ENCODE assay signal across 8 cellular contexts in the genomic region with DNA sequence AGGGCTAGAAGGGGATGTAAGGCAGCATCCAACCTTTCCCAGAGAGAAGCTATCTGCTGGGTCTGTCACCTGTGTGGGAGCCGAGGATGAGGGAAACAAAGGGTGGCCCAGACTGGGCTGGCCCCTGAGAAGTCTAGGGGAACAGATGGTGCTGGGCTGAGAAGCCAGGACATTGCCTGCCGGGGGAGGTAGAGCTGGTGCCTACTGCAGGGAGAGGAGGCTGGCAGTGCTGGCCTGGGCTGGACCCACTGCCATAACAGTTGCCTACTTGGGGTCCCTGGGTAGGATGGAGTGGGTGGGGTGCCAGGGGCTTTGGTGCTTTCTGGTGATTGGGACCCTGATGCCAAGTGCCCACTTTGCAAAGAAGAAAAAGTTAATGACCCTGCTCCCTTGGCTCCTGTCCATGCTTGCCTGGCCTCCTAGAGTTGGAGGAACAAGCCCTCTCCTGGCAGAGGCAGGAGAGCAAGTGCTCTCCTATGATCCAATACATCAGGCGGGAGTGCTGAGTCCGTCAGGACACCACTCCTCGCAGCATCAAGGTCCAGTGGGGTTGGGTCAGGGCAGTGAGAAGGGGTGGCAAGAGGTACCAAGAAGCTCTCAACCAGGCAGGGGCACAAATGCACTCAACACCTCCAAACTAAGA. TPM values are rescaled to one million over a fixed set of nuclear protein-coding genes. Genes with fewer than 3 reads are reported as not detected.
DNase-seq lines count a peak whose midpoint lies in the region; ATAC-seq, FAIRE-seq and TF ChIP-seq lines count a peak whose summit lies in the region.
"Not testable (repeated sequence)": the region's sequence is repeated elsewhere in the genome, so short reads cannot be mapped to it uniquely, and the experiment has no call there.

No MANE protein-coding gene starts in this region.

- not testable (repeated sequence) for BruUV-seq in HepG2 (replicated peaks; lab: Mats Ljungman, UMichigan)

- H3K4me1 Mint-ChIP-seq in IgD-negative memory B cell: peaks cover 0 to 18% (median 8%) of the 10 kb centered on the region in 3 donors
- H3K4me1 Mint-ChIP-seq in activated naive CD4-positive, alpha-beta T cell treated with anti-CD3 and anti-CD28 coated beads for 36 hours (ENCODE audit: low read depth): not testable (repeated sequence)

- not testable (repeated sequence) for H3K14ac ChIP-seq in neuronal stem cell (ENCODE audit: low read length)

- not testable (repeated sequence) for H2BK12ac ChIP-seq in neuronal stem cell (ENCODE audit: low read length)

- intact Hi-C loops in activated naive CD4-positive, alpha-beta T cell treated with anti-CD3 and anti-CD28 coated beads for 36 hours (cut with micrococcal nuclease); Right ventricle myocardium superior (cut with DNase I); HepG2 (cut with micrococcal nuclease; ENCODE audit: unreplicated experiment); stomach (cut with DNase I; ENCODE audit: low total_unique reads): not testable (repeated sequence)

- in situ Hi-C loops in HepG2 (cut with HindIII; ENCODE audit: extremely low pct_ligation_motif_present, low pct_unique_long_range_greater_than_20kb): not testable (repeated sequence)

- H2BK120ac ChIP-seq in neuronal stem cell (ENCODE audit: low read depth, low read length): not testable (repeated sequence)

- H3K9ac ChIP-seq in HepG2 (ENCODE audit: insufficient read depth, low read depth, low read length); neuronal stem cell (ENCODE audit: low read depth, low read length, poor library complexity): not testable (repeated sequence)

- H3K18ac ChIP-seq in neuronal stem cell (ENCODE audit: low read length): not testable (repeated sequence)

- not testable (repeated sequence) for H4K91ac ChIP-seq in neuronal stem cell (ENCODE audit: low read depth, low read length, poor library complexity)

- ATAC-seq in Right ventricle myocardium superior (ENCODE audit: poor library complexity): peak; percentile 18
- ATAC-seq in HepG2: not testable (repeated sequence)

- not testable (repeated sequence) for H2AK5ac ChIP-seq in neuronal stem cell (ENCODE audit: low read depth, low read length)

- H3K27ac ChIP-seq in cingulate gyrus (ENCODE audit: low read depth, low read length) (peak overlapping the region; percentile 77), stomach (peak overlapping the region in 4 of 5 donors; percentile 1 to 68 (median 19))
- not testable (repeated sequence) for H3K27ac ChIP-seq in HepG2 (ENCODE audit: extremely low read length, insufficient read depth, low read length); neuronal stem cell (replicated peaks; ENCODE audit: low read length)

- TF ChIP-seq POLR2A in HepG2 (IDR thresholded peaks at IDR 0.05; ENCODE audit: insufficient read depth in 1 of 2, low read depth in 2 of 2, low read length in 2 of 2); stomach (IDR thresholded peaks at IDR 0.05): not testable (repeated sequence)

- not testable (repeated sequence) for H3K27me3 Mint-ChIP-seq in IgD-negative memory B cell; activated naive CD4-positive, alpha-beta T cell treated with anti-CD3 and anti-CD28 coated beads for 36 hours (ENCODE audit: low read depth)

- not testable (repeated sequence) for H3K4me3 Mint-ChIP-seq in IgD-negative memory B cell; activated naive CD4-positive, alpha-beta T cell treated with anti-CD3 and anti-CD28 coated beads for 36 hours

- CTCF ChIA-PET in activated naive CD4-positive, alpha-beta T cell treated with anti-CD3 and anti-CD28 coated beads for 36 hours (lab: Charles Lee); HepG2 (lab: Yijun Ruan, JAX; ENCODE audit: low intra/inter-chr PET ratio, low total read pairs): not testable (repeated sequence)

- not testable (repeated sequence) for H3K9me3 ChIP-seq in HepG2 (ENCODE audit: low read length); neuronal stem cell (replicated peaks in 1 of 2; ENCODE audit: control insufficient read depth in 2 of 2, insufficient read depth in 1 of 2, low read depth in 1 of 2, low read length in 2 of 2); stomach

- not testable (repeated sequence) for H3K9me3 Mint-ChIP-seq in IgD-negative memory B cell; activated naive CD4-positive, alpha-beta T cell treated with anti-CD3 and anti-CD28 coated beads for 36 hours

- FAIRE-seq in HepG2 (lab: Jason Lieb, UNC): not testable (repeated sequence)
- FAIRE-seq in urothelium cell line (lab: Jason Lieb, UNC): peak; percentile 73

- not testable (repeated sequence) for H2BK5ac ChIP-seq in neuronal stem cell (ENCODE audit: low read length)

- not testable (repeated sequence) for TF ChIP-seq CTCF in HepG2 (CRISPR knock-in tag; IDR thresholded peaks at IDR 0.05); stomach (IDR thresholded peaks at IDR 0.05)

- H4K20me1 ChIP-seq in HepG2 (ENCODE audit: insufficient read depth, low read length): peaks cover 23% of the 10 kb centered on the region

- H3K27me3 ChIP-seq in HepG2 (ENCODE audit: control insufficient read depth in 1 of 2, insufficient read depth in 2 of 2, low read length in 2 of 2); neuronal stem cell (ENCODE audit: control insufficient read depth in 3 of 3, insufficient read depth in 3 of 3, low read depth in 1 of 3, low read length in 3 of 3); stomach: not testable (repeated sequence)

- WGBS in HepG2 (ENCODE audit: low lambda C conversion rate): 100% methylated on average over 2 of the region's 5 CpGs
- WGBS in neuronal stem cell (ENCODE audit: extremely low coverage in 2 of 2, insufficient read length in 2 of 2, insufficient replicate concordance in 1 of 2), 2 donors: no CpG with 5 or more reads among the region's 5 CpGs
- WGBS in stomach, 5 donors: 68 to 77% (median 76%) methylated on average over 5 of the region's 5 CpGs

- not testable (repeated sequence) for H2BK15ac ChIP-seq in neuronal stem cell (ENCODE audit: low read length)

- H3K36me3 ChIP-seq in HepG2 (replicated peaks in 1 of 2; ENCODE audit: control insufficient read depth in 1 of 2, insufficient read depth in 2 of 2, low read length in 2 of 2): peaks cover 15 to 39% of the 10 kb centered on the region in 2 experiments; a peak in 4 of 5 replicates
- peaks cover 37 to 82% of the 10 kb centered on the region in 2 donors for H3K36me3 ChIP-seq in neuronal stem cell (replicated peaks in 1 of 2; ENCODE audit: control insufficient read depth in 2 of 2, insufficient read depth in 2 of 2, low read length in 2 of 2)
- peaks cover 40 to 79% (median 78%) of the 10 kb centered on the region in 4 donors for H3K36me3 ChIP-seq in stomach

- POLR2A ChIA-PET in HepG2 (lab: Yijun Ruan, JAX): not testable (repeated sequence)

- DNase-seq in activated naive CD4-positive, alpha-beta T cell treated with anti-CD3 and anti-CD28 coated beads for 36 hours; Right ventricle myocardium superior; HepG2 (ENCODE audit: low spot score); neuronal stem cell (ENCODE audit: low spot score); stomach; urothelium cell line (ENCODE audit: low spot score): not testable (repeated sequence)

- H4K8ac ChIP-seq in neuronal stem cell (ENCODE audit: low read depth, low read length): peak overlapping the region; percentile 66

- peaks cover 23% of the 10 kb centered on the region for H3K79me1 ChIP-seq in neuronal stem cell (ENCODE audit: low read depth, low read length)

- peak overlapping the region in 2 of 3 donors; percentile 10 to 19 for H3K27ac Mint-ChIP-seq in IgD-negative memory B cell
- peak overlapping the region; percentile 36 for H3K27ac Mint-ChIP-seq in activated naive CD4-positive, alpha-beta T cell treated with anti-CD3 and anti-CD28 coated beads for 36 hours

- TF ChIP-seq EP300 in HepG2 (IDR thresholded peaks at IDR 0.05; ENCODE audit: low read depth in 2 of 2, low read length in 2 of 2); HepG2 (CRISPR knock-in tag; IDR thresholded peaks at IDR 0.05; ENCODE audit: borderline replicate concordance); stomach (IDR thresholded peaks at IDR 0.05): not testable (repeated sequence)

- H3K36me3 Mint-ChIP-seq in IgD-negative memory B cell: not testable (repeated sequence)
- H3K36me3 Mint-ChIP-seq in activated naive CD4-positive, alpha-beta T cell treated with anti-CD3 and anti-CD28 coated beads for 36 hours (ENCODE audit: low read depth): peaks cover 22% of the 10 kb centered on the region

- H3K4me1 ChIP-seq in HepG2 (ENCODE audit: insufficient read depth, low read length): peaks cover 23% of the 10 kb centered on the region
- not testable (repeated sequence) for H3K4me1 ChIP-seq in neuronal stem cell (ENCODE audit: control insufficient read depth in 2 of 2, insufficient read depth in 1 of 2, low read depth in 1 of 2, low read length in 2 of 2)
- peaks cover 25 to 66% (median 45%) of the 10 kb centered on the region in 4 donors for H3K4me1 ChIP-seq in stomach

- peak overlapping the region; percentile 55 for H3K23ac ChIP-seq in neuronal stem cell (ENCODE audit: low read depth, low read length, poor library complexity)

- H2AFZ ChIP-seq in HepG2 (ENCODE audit: low read length); neuronal stem cell (ENCODE audit: low read length): not testable (repeated sequence)

- not testable (repeated sequence) for H3K4me2 ChIP-seq in HepG2 (ENCODE audit: low read depth, low read length); neuronal stem cell (ENCODE audit: insufficient read depth, low read length, poor library complexity, severe bottlenecking)

- not testable (repeated sequence) for H3K79me2 ChIP-seq in HepG2 (ENCODE audit: insufficient read depth, low read length)

- TF ChIP-seq RAD21 in HepG2 (CRISPR knock-in tag; IDR thresholded peaks at IDR 0.05): not testable (repeated sequence)

- not testable (repeated sequence) for H3K4ac ChIP-seq in neuronal stem cell (ENCODE audit: low read length)

- not testable (repeated sequence) for H3K4me3 ChIP-seq in HepG2 (replicated peaks in 1 of 3; ENCODE audit: insufficient read depth in 1 of 3, low read depth in 2 of 3, low read length in 3 of 3); neuronal stem cell (ENCODE audit: low read length in 2 of 2); stomach

RNA-seq across cellular contexts. Expression of gene TOB2, which starts 12.1 kb away (rescaled TPM):
- polyA plus RNA-seq in IgD-negative memory B cell (52.2 TPM), HepG2 (2011; rRNA removed) (12.2 and 14.3 TPM in 2 replicates), stomach (10 to 100 TPM; 11.0 to 17.1 (median 13.0) TPM)
- 10 to 100 TPM; 16.4 to 16.8 TPM for total RNA-seq in activated naive CD4-positive, alpha-beta T cell treated with anti-CD3 and anti-CD28 coated beads for 36 hours
- total RNA-seq in Right ventricle myocardium superior (62.6 TPM), HepG2 (2016; rRNA removed; fragmentation: Illumina TruSeq; extraction: Trizol) (13.7 and 16.7 TPM in 2 replicates), stomach (10 to 100 TPM; 19.8 to 42.4 (median 31.5) TPM)
- total RNA-seq in HepG2 (2016; cell fraction: cytosol; rRNA removed; fragmentation: Illumina TruSeq; extraction: Trizol; ENCODE audit: low read depth): 2.7 and 2.9 TPM in 2 replicates
- total RNA-seq in HepG2 (2016; cell fraction: insoluble cytoplasmic fraction; rRNA removed; fragmentation: Illumina TruSeq; extraction: Trizol): 14.1 and 14.3 TPM in 2 replicates
- total RNA-seq in HepG2 (2016; cell fraction: membrane; rRNA removed; fragmentation: Illumina TruSeq; extraction: Trizol): 14.6 and 15.0 TPM in 2 replicates
- total RNA-seq in HepG2 (2016; cell fraction: nucleus; rRNA removed; fragmentation: Illumina TruSeq; extraction: Trizol): 14.9 and 16.2 TPM in 2 replicates
- 9.6 and 10.9 TPM in 2 replicates for polyA plus RNA-seq in HepG2 (2011; cell fraction: cytosol; rRNA removed)
- polyA plus RNA-seq in HepG2 (2011; cell fraction: nucleus; rRNA removed): 20.7 and 21.6 TPM in 2 replicates
- 12.6 and 16.8 TPM in 2 replicates for polyA plus RNA-seq in HepG2 (2012)
- polyA plus RNA-seq in HepG2 (2016; cell fraction: cytosol; fragmentation: Illumina TruSeq; extraction: Trizol; ENCODE audit: low read depth): 2.0 TPM in 2 replicates
- 19.1 and 21.8 TPM in 2 replicates for polyA plus RNA-seq in HepG2 (2016; cell fraction: insoluble cytoplasmic fraction; fragmentation: Illumina TruSeq; extraction: Trizol; ENCODE audit: low read depth)
- 8.7 and 9.6 TPM in 2 replicates for polyA plus RNA-seq in HepG2 (2016; cell fraction: membrane; fragmentation: Illumina TruSeq; extraction: Trizol; ENCODE audit: low read depth)
- polyA plus RNA-seq in HepG2 (2016; cell fraction: nucleus; fragmentation: Illumina TruSeq; extraction: Trizol; ENCODE audit: insufficient read depth, low read depth): 31.0 and 32.7 TPM in 2 replicates
- polyA minus RNA-seq in HepG2 (2011; rRNA and poly(A)+ RNA removed; ENCODE audit: low replicate concordance): 15.4 and 25.4 TPM in 2 replicates
- polyA minus RNA-seq in HepG2 (2011; cell fraction: cytosol; rRNA and poly(A)+ RNA removed): 14.9 TPM in 2 replicates
- polyA minus RNA-seq in HepG2 (2011; cell fraction: nucleus; rRNA and poly(A)+ RNA removed): 8.5 and 10.2 TPM in 2 replicates
- 30.2 TPM for polyA plus RNA-seq in neuronal stem cell (2013, experiment 1 of 2)
- polyA plus RNA-seq in neuronal stem cell (2013, experiment 2 of 2): 31.5 TPM

RNA-seq across cellular contexts. Expression of gene PHF5A, which starts 34.0 kb away (rescaled TPM):
- polyA plus RNA-seq in IgD-negative memory B cell: 23.8 TPM
- total RNA-seq in activated naive CD4-positive, alpha-beta T cell treated with anti-CD3 and anti-CD28 coated beads for 36 hours: 10 to 100 TPM; 67.5 to 69.0 TPM
- total RNA-seq in Right ventricle myocardium superior: 26.4 TPM
- total RNA-seq in HepG2 (2016; rRNA removed; fragmentation: Illumina TruSeq; extraction: Trizol): 105 and 154 TPM in 2 replicates
- total RNA-seq in HepG2 (2016; cell fraction: cytosol; rRNA removed; fragmentation: Illumina TruSeq; extraction: Trizol; ENCODE audit: low read depth): 34.8 TPM in 2 replicates
- 107 and 165 TPM in 2 replicates for total RNA-seq in HepG2 (2016; cell fraction: insoluble cytoplasmic fraction; rRNA removed; fragmentation: Illumina TruSeq; extraction: Trizol)
- 55.9 and 58.9 TPM in 2 replicates for total RNA-seq in HepG2 (2016; cell fraction: membrane; rRNA removed; fragmentation: Illumina TruSeq; extraction: Trizol)
- 38.4 and 43.4 TPM in 2 replicates for total RNA-seq in HepG2 (2016; cell fraction: nucleus; rRNA removed; fragmentation: Illumina TruSeq; extraction: Trizol)
- 50.7 and 56.6 TPM in 2 replicates for polyA plus RNA-seq in HepG2 (2011; rRNA removed)
- polyA plus RNA-seq in HepG2 (2011; cell fraction: cytosol; rRNA removed): 43.0 and 50.6 TPM in 2 replicates
- 14.8 and 17.9 TPM in 2 replicates for polyA plus RNA-seq in HepG2 (2011; cell fraction: nucleus; rRNA removed)
- polyA plus RNA-seq in HepG2 (2012): 42.0 and 46.3 TPM in 2 replicates
- 22.7 and 24.1 TPM in 2 replicates for polyA plus RNA-seq in HepG2 (2016; cell fraction: cytosol; fragmentation: Illumina TruSeq; extraction: Trizol; ENCODE audit: low read depth)
- polyA plus RNA-seq in HepG2 (2016; cell fraction: insoluble cytoplasmic fraction; fragmentation: Illumina TruSeq; extraction: Trizol; ENCODE audit: low read depth): 141 and 153 TPM in 2 replicates
- 38.6 and 42.2 TPM in 2 replicates for polyA plus RNA-seq in HepG2 (2016; cell fraction: membrane; fragmentation: Illumina TruSeq; extraction: Trizol; ENCODE audit: low read depth)
- 44.4 and 50.2 TPM in 2 replicates for polyA plus RNA-seq in HepG2 (2016; cell fraction: nucleus; fragmentation: Illumina TruSeq; extraction: Trizol; ENCODE audit: insufficient read depth, low read depth)
- polyA minus RNA-seq in HepG2 (2011; rRNA and poly(A)+ RNA removed; ENCODE audit: low replicate concordance): 22.2 and 41.1 TPM in 2 replicates
- polyA minus RNA-seq in HepG2 (2011; cell fraction: cytosol; rRNA and poly(A)+ RNA removed): 11.8 and 12.4 TPM in 2 replicates
- polyA minus RNA-seq in HepG2 (2011; cell fraction: nucleus; rRNA and poly(A)+ RNA removed): 14.3 and 15.1 TPM in 2 replicates
- 63.9 TPM for polyA plus RNA-seq in neuronal stem cell (2013, experiment 1 of 2)
- polyA plus RNA-seq in neuronal stem cell (2013, experiment 2 of 2): 61.6 TPM
- 10 to 100 TPM in 4 of 5 donors, under 1 TPM in 1; 0.58 to 54.5 (median 28.8) TPM for total RNA-seq in stomach
- polyA plus RNA-seq in stomach: 10 to 100 TPM; 42.8 to 51.9 (median 48.0) TPM

RNA-seq across cellular contexts. Expression of gene ACO2, which starts 34.4 kb away (rescaled TPM):
- polyA plus RNA-seq in IgD-negative memory B cell (132 TPM), HepG2 (2011; rRNA removed) (19.2 and 19.4 TPM in 2 replicates), stomach (10 to 100 TPM; 46.6 to 51.5 (median 51.1) TPM)
- 100 to 1,000 TPM; 113 to 118 TPM for total RNA-seq in activated naive CD4-positive, alpha-beta T cell treated with anti-CD3 and anti-CD28 coated beads for 36 hours
- total RNA-seq in Right ventricle myocardium superior (835 TPM), HepG2 (2016; rRNA removed; fragmentation: Illumina TruSeq; extraction: Trizol) (39.3 and 45.6 TPM in 2 replicates), stomach (100 to 1,000 TPM in 3 of 5 donors, 10 to 100 TPM in 2; 87.0 to 238 (median 116) TPM)
- 34.7 and 46.3 TPM in 2 replicates for total RNA-seq in HepG2 (2016; cell fraction: cytosol; rRNA removed; fragmentation: Illumina TruSeq; extraction: Trizol; ENCODE audit: low read depth)
- 35.3 and 49.1 TPM in 2 replicates for total RNA-seq in HepG2 (2016; cell fraction: insoluble cytoplasmic fraction; rRNA removed; fragmentation: Illumina TruSeq; extraction: Trizol)
- 68.4 and 83.2 TPM in 2 replicates for total RNA-seq in HepG2 (2016; cell fraction: membrane; rRNA removed; fragmentation: Illumina TruSeq; extraction: Trizol)
- total RNA-seq in HepG2 (2016; cell fraction: nucleus; rRNA removed; fragmentation: Illumina TruSeq; extraction: Trizol): 37.1 and 37.3 TPM in 2 replicates
- 34.8 and 36.5 TPM in 2 replicates for polyA plus RNA-seq in HepG2 (2011; cell fraction: cytosol; rRNA removed)
- 61.6 and 75.9 TPM in 2 replicates for polyA plus RNA-seq in HepG2 (2011; cell fraction: nucleus; rRNA removed)
- polyA plus RNA-seq in HepG2 (2012): 57.9 and 62.9 TPM in 2 replicates
- 61.5 and 78.5 TPM in 2 replicates for polyA plus RNA-seq in HepG2 (2016; cell fraction: cytosol; fragmentation: Illumina TruSeq; extraction: Trizol; ENCODE audit: low read depth)
- 39.9 and 50.2 TPM in 2 replicates for polyA plus RNA-seq in HepG2 (2016; cell fraction: insoluble cytoplasmic fraction; fragmentation: Illumina TruSeq; extraction: Trizol; ENCODE audit: low read depth)
- 77.9 and 110 TPM in 2 replicates for polyA plus RNA-seq in HepG2 (2016; cell fraction: membrane; fragmentation: Illumina TruSeq; extraction: Trizol; ENCODE audit: low read depth)
- polyA plus RNA-seq in HepG2 (2016; cell fraction: nucleus; fragmentation: Illumina TruSeq; extraction: Trizol; ENCODE audit: insufficient read depth, low read depth): 51.9 and 54.4 TPM in 2 replicates
- polyA minus RNA-seq in HepG2 (2011; rRNA and poly(A)+ RNA removed; ENCODE audit: low replicate concordance): 18.9 and 35.9 TPM in 2 replicates
- polyA minus RNA-seq in HepG2 (2011; cell fraction: cytosol; rRNA and poly(A)+ RNA removed): 31.6 and 35.4 TPM in 2 replicates
- polyA minus RNA-seq in HepG2 (2011; cell fraction: nucleus; rRNA and poly(A)+ RNA removed): 29.2 and 32.8 TPM in 2 replicates
- 41.4 TPM for polyA plus RNA-seq in neuronal stem cell (2013, experiment 1 of 2)
- polyA plus RNA-seq in neuronal stem cell (2013, experiment 2 of 2): 40.9 TPM

RNA-seq across cellular contexts. Expression of gene TEF, which starts 52.7 kb away (rescaled TPM):
- polyA plus RNA-seq in IgD-negative memory B cell (2.9 TPM), HepG2 (2011; rRNA removed) (11.2 and 13.9 TPM in 2 replicates), stomach (10 to 100 TPM in 1 of 3 donors, 1 to 10 TPM in 2; 6.7 to 12.2 (median 8.2) TPM)
- total RNA-seq in activated naive CD4-positive, alpha-beta T cell treated with anti-CD3 and anti-CD28 coated beads for 36 hours: 1 to 10 TPM; 1.7 to 1.9 TPM
- total RNA-seq in Right ventricle myocardium superior (20.7 TPM), HepG2 (2016; rRNA removed; fragmentation: Illumina TruSeq; extraction: Trizol) (7.6 and 8.2 TPM in 2 replicates), stomach (10 to 100 TPM in 3 of 5 donors, 1 to 10 TPM in 2; 7.0 to 29.1 (median 19.3) TPM)
- total RNA-seq in HepG2 (2016; cell fraction: cytosol; rRNA removed; fragmentation: Illumina TruSeq; extraction: Trizol; ENCODE audit: low read depth): 1.2 and 1.4 TPM in 2 replicates
- total RNA-seq in HepG2 (2016; cell fraction: insoluble cytoplasmic fraction; rRNA removed; fragmentation: Illumina TruSeq; extraction: Trizol): 6.8 and 7.9 TPM in 2 replicates
- 4.4 and 4.7 TPM in 2 replicates for total RNA-seq in HepG2 (2016; cell fraction: membrane; rRNA removed; fragmentation: Illumina TruSeq; extraction: Trizol)
- 4.9 and 6.0 TPM in 2 replicates for total RNA-seq in HepG2 (2016; cell fraction: nucleus; rRNA removed; fragmentation: Illumina TruSeq; extraction: Trizol)
- polyA plus RNA-seq in HepG2 (2011; cell fraction: cytosol; rRNA removed): 7.0 and 7.4 TPM in 2 replicates
- 11.3 and 13.2 TPM in 2 replicates for polyA plus RNA-seq in HepG2 (2011; cell fraction: nucleus; rRNA removed)
- 4.4 and 5.9 TPM in 2 replicates for polyA plus RNA-seq in HepG2 (2012)
- polyA plus RNA-seq in HepG2 (2016; cell fraction: cytosol; fragmentation: Illumina TruSeq; extraction: Trizol; ENCODE audit: low read depth): 0.47 and 0.59 TPM in 2 replicates
- 5.6 and 6.0 TPM in 2 replicates for polyA plus RNA-seq in HepG2 (2016; cell fraction: insoluble cytoplasmic fraction; fragmentation: Illumina TruSeq; extraction: Trizol; ENCODE audit: low read depth)
- polyA plus RNA-seq in HepG2 (2016; cell fraction: membrane; fragmentation: Illumina TruSeq; extraction: Trizol; ENCODE audit: low read depth): 2.1 and 2.3 TPM in 2 replicates
- polyA plus RNA-seq in HepG2 (2016; cell fraction: nucleus; fragmentation: Illumina TruSeq; extraction: Trizol; ENCODE audit: insufficient read depth, low read depth): 7.1 and 7.2 TPM in 2 replicates
- polyA minus RNA-seq in HepG2 (2011; rRNA and poly(A)+ RNA removed; ENCODE audit: low replicate concordance): 7.9 and 26.0 TPM in 2 replicates
- 7.2 and 7.3 TPM in 2 replicates for polyA minus RNA-seq in HepG2 (2011; cell fraction: cytosol; rRNA and poly(A)+ RNA removed)
- 4.7 and 5.0 TPM in 2 replicates for polyA minus RNA-seq in HepG2 (2011; cell fraction: nucleus; rRNA and poly(A)+ RNA removed)
- 15.1 TPM for polyA plus RNA-seq in neuronal stem cell (2013, experiment 1 of 2)
- polyA plus RNA-seq in neuronal stem cell (2013, experiment 2 of 2): 15.8 TPM
